15 cellular contexts compared by ENCODE assay signal in the genomic region with DNA sequence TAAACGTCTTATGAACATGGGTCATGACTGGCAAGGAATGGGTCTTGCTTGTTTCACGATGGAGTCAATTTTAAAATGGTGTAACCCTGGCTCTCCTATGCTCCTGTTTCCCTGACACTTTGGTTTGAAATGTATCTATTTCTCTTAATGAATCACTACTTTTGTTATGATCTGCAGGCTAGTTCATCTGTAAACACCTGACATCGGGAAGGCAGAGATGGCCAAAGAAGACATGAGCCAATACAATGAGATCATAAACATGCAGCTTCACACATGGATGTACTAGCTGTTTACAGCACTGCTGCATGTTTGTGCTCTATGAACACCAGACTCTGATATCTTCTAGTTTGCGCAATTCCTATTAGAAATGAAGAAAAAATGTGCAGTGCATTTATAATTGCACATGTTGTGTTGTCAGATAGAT. TPM values are rescaled to one million over a fixed set of nuclear protein-coding genes. Genes with fewer than 3 reads are reported as not detected.
"Had no signal": no experiment of that assay in that cellular context is flagged by ENCODE, and none has a peak within 500 bp of the region (broad histone marks: within the 10 kb centered on the region; RNA-seq: fewer than 3 reads in every experiment).

No MANE protein-coding gene starts in this region.

- H3K27ac ChIP-seq: left lung, neutrophil, parathyroid adenoma, thoracic aorta, upper lobe of right lung, VCaP had no signal

- H3K36me3 ChIP-seq: left lung, neutrophil, thoracic aorta, upper lobe of right lung had no signal

- DNase-seq: activated CD4-positive, alpha-beta T cell treated with anti-CD3 and anti-CD28 coated beads for 1 hour; amniotic stem cell; left lung; mammary epithelial cell; naive B cell; upper lobe of right lung had no signal

- H3K27me3 ChIP-seq: upper lobe of right lung had no signal

- H3K27ac Mint-ChIP-seq: naive B cell had no signal

- H3K4me1 ChIP-seq: parathyroid adenoma had no signal

- ATAC-seq: left lung, upper lobe of right lung had no signal

- H3K9me3 ChIP-seq: left lung, neutrophil, thoracic aorta, upper lobe of right lung had no signal

- H3K4me3 ChIP-seq: left lung, thoracic aorta, upper lobe of right lung had no signal

- H3K9me3 Mint-ChIP-seq: activated T-cell treated with anti-CD3 and anti-CD28 coated beads, Interleukin-2, amount 50 U/mL, for 4 hours; naive B cell had no signal

- H3K4me3 Mint-ChIP-seq: naive B cell had no signal

- H3K36me3 Mint-ChIP-seq: naive B cell had no signal

RNA-seq across cellular contexts. Expression of a gene that starts 11.0 kb away (rescaled TPM):
- total RNA-seq: cardiac septum, left lung, mammary epithelial cell, thoracic aorta, upper lobe of right lung had no signal
- polyA plus RNA-seq: esophagus, keratinocyte, mammary epithelial cell had no signal

RNA-seq across cellular contexts. Expression of a gene that starts 11.6 kb away (rescaled TPM):
- total RNA-seq: activated T-cell treated with anti-CD3 and anti-CD28 coated beads, Interleukin-2, amount 50 U/mL, for 4 hours; mammary epithelial cell; mononuclear cell had no signal
- polyA plus RNA-seq: keratinocyte, mammary epithelial cell had no signal

RNA-seq across cellular contexts. Expression of a gene that starts 30.1 kb away (rescaled TPM):
- total RNA-seq: activated T-cell treated with anti-CD3 and anti-CD28 coated beads, Interleukin-2, amount 50 U/mL, for 4 hours; mononuclear cell; thoracic aorta had no signal
